ENCODE assay signal across 18 cellular contexts in the genomic region with DNA sequence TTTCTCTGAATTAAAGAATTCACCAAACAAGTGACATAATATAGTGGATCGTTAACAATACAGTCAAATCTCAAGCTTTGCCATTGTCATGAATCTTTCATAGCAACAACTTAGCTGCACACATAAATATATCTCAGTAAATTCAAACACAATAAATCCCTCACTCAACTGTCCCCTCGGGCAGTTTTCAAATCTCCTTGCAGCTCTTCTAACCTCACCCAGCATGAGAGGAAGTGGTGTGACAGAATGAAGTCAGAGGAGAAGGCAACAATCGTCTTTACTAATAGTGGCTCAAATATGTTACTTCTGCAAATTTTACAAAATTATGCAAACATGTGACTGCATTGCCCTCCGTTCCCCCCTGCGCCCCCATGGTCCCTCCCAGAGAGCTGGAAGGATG.
DNase-seq lines count a peak whose midpoint lies in the region; ATAC-seq and TF ChIP-seq lines count a peak whose summit lies in the region.
"Had no signal": no experiment of that assay in that cellular context is flagged by ENCODE, and none has a peak within 500 bp of the region (broad histone marks: within the 10 kb centered on the region; RNA-seq: fewer than 3 reads in every experiment).

No MANE protein-coding gene starts in this region.

- H3K9me3 Mint-ChIP-seq in Caco-2 (ENCODE audit: unreplicated experiment) = peaks cover 8% of the 10 kb centered on the region

- no peak for ATAC-seq in HG02610 (IDR thresholded peaks at IDR 0.05; ENCODE audit: unreplicated experiment)

- no peak overlapping the region for H3K4me2 ChIP-seq in hepatocyte
- H3K4me2 ChIP-seq: PC-9 had no signal

- H3K4me3 ChIP-seq in Caco-2 (ENCODE audit: low read depth, low read length) = no peak overlapping the region
- no peak overlapping the region for H3K4me3 ChIP-seq in GM12865 (ENCODE audit: low read depth, low read length)
- H3K4me3 ChIP-seq in hepatocyte = no peak overlapping the region
- H3K4me3 ChIP-seq: PC-9, SJCRH30 had no signal

- TF ChIP-seq CTCF in Caco-2 (IDR thresholded peaks at IDR 0.05; ENCODE audit: insufficient read depth in 1 of 2, low read depth in 1 of 2, low read length in 1 of 2, severe bottlenecking in 1 of 2, unreplicated experiment in 1 of 2) = no peak
- no peak for TF ChIP-seq CTCF in GM12865 (IDR thresholded peaks at IDR 0.05; ENCODE audit: insufficient read depth, low read depth, low read length, missing control alignments)
- TF ChIP-seq CTCF in hepatocyte (IDR thresholded peaks at IDR 0.05; ENCODE audit: poor library complexity) = no peak

- peaks cover 18% of the 10 kb centered on the region for H3K4me1 ChIP-seq in Caco-2
- H3K4me1 ChIP-seq in hepatocyte (ENCODE audit: insufficient read depth) = peaks cover 18% of the 10 kb centered on the region
- H3K4me1 ChIP-seq: SJCRH30 had no signal

- no peak overlapping the region for H2AFZ ChIP-seq in hepatocyte
- H2AFZ ChIP-seq: PC-9 had no signal

- no TSS peak for BruUV-seq in Caco-2 (replicated peaks; lab: Mats Ljungman, UMichigan)

- H3K4me1 Mint-ChIP-seq in Caco-2 (ENCODE audit: low read depth, unreplicated experiment) = peaks cover 14% of the 10 kb centered on the region
- H3K4me1 Mint-ChIP-seq: CD8-positive, alpha-beta memory T cell had no signal

- no peak overlapping the region for H3K4me3 Mint-ChIP-seq in Caco-2 (ENCODE audit: unreplicated experiment)

- H4K20me1 ChIP-seq in hepatocyte (ENCODE audit: insufficient read depth, poor library complexity, severe bottlenecking) = no peaks in the 10 kb centered on the region

- WGBS in hepatocyte (ENCODE audit: low lambda C conversion rate, missing lambda C conversion rate) = 70% methylated on average over 5 of the region's 5 CpGs

- H3K27me3 ChIP-seq in Caco-2 (replicated peaks; ENCODE audit: control insufficient read depth, insufficient read depth, low read length) (no peaks in the 10 kb centered on the region), hepatocyte (no peaks in the 10 kb centered on the region)
- H3K27me3 ChIP-seq: SJCRH30 had no signal

- POLR2A ChIA-PET in Caco-2 (lab: Charles Lee) = no interaction called here

- no peaks in the 10 kb centered on the region for H3K79me2 ChIP-seq in hepatocyte

- H3K27ac Mint-ChIP-seq in Caco-2 (ENCODE audit: unreplicated experiment) = peak overlapping the region; percentile 27

- H3K27ac ChIP-seq in hepatocyte = peak overlapping the region; percentile 92
- H3K27ac ChIP-seq: PC-9, RWPE1, SJCRH30 had no signal

- intact Hi-C loops in Caco-2 (cut with micrococcal nuclease; ENCODE audit: unreplicated experiment) = no loop called here

- peaks cover 7% of the 10 kb centered on the region for H3K36me3 Mint-ChIP-seq in Caco-2 (ENCODE audit: insufficient read depth, unreplicated experiment)

- H3K36me3 ChIP-seq in Caco-2 (ENCODE audit: control insufficient read depth, insufficient read depth, low read length) = no peaks in the 10 kb centered on the region
- H3K36me3 ChIP-seq in hepatocyte (replicated peaks; ENCODE audit: insufficient read depth, low read depth) = no peaks in the 10 kb centered on the region
- H3K36me3 ChIP-seq: SJCRH30 had no signal

- CTCF ChIA-PET in Caco-2 (lab: Charles Lee) = no interaction called here

- no peaks in the 10 kb centered on the region for H3K27me3 Mint-ChIP-seq in Caco-2 (ENCODE audit: insufficient read depth, unreplicated experiment)

- no peaks in the 10 kb centered on the region for H3K9me2 ChIP-seq in hepatocyte (replicated peaks; ENCODE audit: insufficient read depth)

- DNase-seq in Caco-2 = no peak
- DNase-seq in GM12865 (ENCODE audit: low read depth) = peak; percentile 20
- peak; percentile 48 for DNase-seq in M059J (ENCODE audit: low read depth)
- DNase-seq in hepatocyte (ENCODE audit: low spot score) = no peak
- DNase-seq in activated CD4-positive, alpha-beta T cell treated with anti-CD3 and anti-CD28 coated beads, Interleukin-2, amount 50 U/mL, for 4 hours = no peak
- no peak for DNase-seq in nucleus accumbens (lab: John Stamatoyannopoulos, UW)
- DNase-seq: ACHN; C1 segment of cervical spinal cord; CD8-positive, alpha-beta memory T cell; MM.1S; NCI-H187; NCI-H2227 treated with DMSO at 0.1 percent for 48 hours; NCI-H524; NCI-H82; PC-9; SJCRH30 had no signal

- no peaks in the 10 kb centered on the region for H3K9me3 ChIP-seq in Caco-2
- no peaks in the 10 kb centered on the region for H3K9me3 ChIP-seq in hepatocyte (ENCODE audit: low read depth)
- H3K9me3 ChIP-seq: SJCRH30 had no signal

Comparison
In these comparisons a context has a peak if more than half of its experiments do, and no peak if none do; other contexts are left out.
1. DNase-seq: peak in GM12865 (single experiment) and M059J (single experiment); none in Caco-2 (0 of 2), hepatocyte (single experiment), activated CD4-positive, alpha-beta T cell treated with anti-CD3 and anti-CD28 coated beads, Interleukin-2, amount 50 U/mL, for 4 hours (0 of 2) and nucleus accumbens (0 of 56).